Comparison of ENCODE assay signal across 8 cellular contexts in the genomic region with DNA sequence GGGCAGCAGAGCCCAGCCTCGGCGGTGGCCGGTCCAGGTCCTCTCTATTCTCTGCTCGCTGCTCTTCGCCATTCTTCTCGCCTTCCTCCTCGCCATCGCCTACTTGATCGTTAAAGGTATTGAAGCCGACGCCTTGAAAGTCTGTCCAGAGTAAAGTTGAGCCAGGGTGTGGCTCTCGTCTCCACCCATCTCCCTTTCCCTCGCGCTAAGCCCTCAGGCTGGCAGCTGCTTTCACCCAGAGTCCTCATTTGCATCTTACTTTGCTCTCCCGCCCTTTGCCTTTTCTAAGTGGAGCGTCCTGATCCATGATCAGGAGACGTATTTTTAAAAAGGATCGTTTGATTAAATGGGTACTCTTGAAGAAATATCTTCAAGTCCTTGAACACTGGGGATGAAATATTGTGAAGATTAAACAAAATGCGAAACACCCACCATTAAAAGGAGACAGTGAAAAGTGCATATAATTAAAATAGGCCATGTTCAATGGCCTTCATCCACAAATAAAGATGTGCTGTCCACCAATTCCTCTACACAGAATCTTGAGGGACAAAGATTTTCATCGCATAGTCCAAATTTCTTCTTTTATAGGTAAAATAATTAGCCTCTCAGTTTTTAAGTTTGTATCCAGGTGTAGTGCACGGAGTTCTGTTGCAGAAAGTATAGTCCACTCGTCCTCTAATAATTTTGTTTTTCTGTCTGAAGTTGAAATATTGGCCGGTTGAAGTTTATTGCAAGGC. TPM values are rescaled to one million over a fixed set of nuclear protein-coding genes. Genes with fewer than 3 reads are reported as not detected.
DNase-seq lines count a peak whose midpoint lies in the region; ATAC-seq and TF ChIP-seq lines count a peak whose summit lies in the region.

No MANE protein-coding gene starts in this region.

- peaks cover 26 to 55% (median 42%) of the 10 kb centered on the region in 11 experiments for H3K36me3 ChIP-seq in BLaER1 treated with 17β-estradiol and CSF1 and Interleukin-3, amounts not matched to agents 10 nM and 100 nM
- H3K36me3 ChIP-seq in esophagus muscularis mucosa (peaks cover 0 to 14% (median 2%) of the 10 kb centered on the region in 4 donors), neural cell (ENCODE audit: insufficient read depth, low read length) (peaks cover 2% of the 10 kb centered on the region)

- TF ChIP-seq RAD21 in neural cell (conservative IDR thresholded peaks at IDR 0.05) = peak; percentile 8

- peaks cover 48% of the 10 kb centered on the region for H3K4me1 Mint-ChIP-seq in T-helper 1 cell treated with Interleukin-12 subunit alpha and Interleukin-12 subunit beta and Interleukin-4 antibody, amounts not matched to agents 30 μg/mL and 1 μg/mL, for 36 hours (ENCODE audit: low read depth)

- H3K27ac ChIP-seq in BLaER1 treated with 17β-estradiol and CSF1 and Interleukin-3, amounts not matched to agents 10 nM and 100 nM = peak overlapping the region; percentile 92 to 99 (median 98)
- peak overlapping the region; percentile 95 to 98 (median 96) for H3K27ac ChIP-seq in esophagus muscularis mucosa (replicated peaks in 1 of 4)
- peak overlapping the region; percentile 99 for H3K27ac ChIP-seq in neural cell (ENCODE audit: low read length)

- H3K4me3 Mint-ChIP-seq in T-helper 1 cell treated with Interleukin-12 subunit alpha and Interleukin-12 subunit beta and Interleukin-4 antibody, amounts not matched to agents 30 μg/mL and 1 μg/mL, for 36 hours = peak overlapping the region; percentile 99

- peaks cover 24 to 45% (median 36%) of the 10 kb centered on the region in 10 experiments for H3K4me1 ChIP-seq in BLaER1 treated with 17β-estradiol and CSF1 and Interleukin-3, amounts not matched to agents 10 nM and 100 nM
- H3K4me1 ChIP-seq in esophagus muscularis mucosa = peaks cover 31 to 54% (median 52%) of the 10 kb centered on the region in 4 donors

- peak overlapping the region; percentile 75 to 94 (median 85) for H3K4me2 ChIP-seq in BLaER1 treated with 17β-estradiol and CSF1 and Interleukin-3, amounts not matched to agents 10 nM and 100 nM
- peak overlapping the region; percentile 94 for H3K4me2 ChIP-seq in neural cell (ENCODE audit: low read length)

- no peaks in the 10 kb centered on the region for H3K9me3 Mint-ChIP-seq in T-helper 1 cell treated with Interleukin-12 subunit alpha and Interleukin-12 subunit beta and Interleukin-4 antibody, amounts not matched to agents 30 μg/mL and 1 μg/mL, for 36 hours

- peak; percentile 47 for DNase-seq in NCI-H1694 (lab: John Stamatoyannopoulos, UW)
- DNase-seq in esophagus muscularis mucosa (ENCODE audit: extremely low spot score) = no peak
- DNase-seq in occipital lobe (lab: John Stamatoyannopoulos, UW) = no peak

- WGBS in esophagus muscularis mucosa = 5% methylated on average over 20 of the region's 23 CpGs

- no peaks in the 10 kb centered on the region for H3K9me2 ChIP-seq in neural cell (ENCODE audit: insufficient read depth, low read length)

- TF ChIP-seq EP300 in esophagus muscularis mucosa (IDR thresholded peaks at IDR 0.05) (no peak), neural cell (conservative IDR thresholded peaks at IDR 0.05; ENCODE audit: poor library complexity, severe bottlenecking) (no peak)

- no peak for TF ChIP-seq POLR2A in esophagus muscularis mucosa (IDR thresholded peaks at IDR 0.05; ENCODE audit: low read depth)

- no peaks in the 10 kb centered on the region for H3K9me3 ChIP-seq in BLaER1 treated with 17β-estradiol and CSF1 and Interleukin-3, amounts not matched to agents 10 nM and 100 nM (replicated peaks in 1 of 11)
- no peaks in the 10 kb centered on the region for H3K9me3 ChIP-seq in esophagus muscularis mucosa
- H3K9me3 ChIP-seq in neural cell (ENCODE audit: low read length) = no peaks in the 10 kb centered on the region

- TF ChIP-seq CTCF in esophagus muscularis mucosa (IDR thresholded peaks at IDR 0.05) = no peak
- no peak for TF ChIP-seq CTCF in neural cell (IDR thresholded peaks at IDR 0.05; ENCODE audit: poor library complexity, severe bottlenecking)

- H3F3A ChIP-seq in neural cell (ENCODE audit: insufficient read depth, low read length, poor library complexity, severe bottlenecking) = no peaks in the 10 kb centered on the region

- H3K36me3 Mint-ChIP-seq in T-helper 1 cell treated with Interleukin-12 subunit alpha and Interleukin-12 subunit beta and Interleukin-4 antibody, amounts not matched to agents 30 μg/mL and 1 μg/mL, for 36 hours (ENCODE audit: low read depth) = peaks cover 23% of the 10 kb centered on the region

- H3K27me3 ChIP-seq in BLaER1 treated with 17β-estradiol and CSF1 and Interleukin-3, amounts not matched to agents 10 nM and 100 nM = no peaks in the 10 kb centered on the region
- H3K27me3 ChIP-seq in esophagus muscularis mucosa (no peaks in the 10 kb centered on the region), neural cell (ENCODE audit: insufficient read depth, low read depth, low read length) (no peaks in the 10 kb centered on the region)

- H4K20me1 ChIP-seq in BLaER1 treated with 17β-estradiol and CSF1 and Interleukin-3, amounts not matched to agents 10 nM and 100 nM = peaks cover 20 to 48% (median 28%) of the 10 kb centered on the region in 11 experiments; a peak in 21 of 22 replicates
- no peaks in the 10 kb centered on the region for H4K20me1 ChIP-seq in neural cell (ENCODE audit: insufficient read depth)

- ATAC-seq in GM18520 (IDR thresholded peaks at IDR 0.05; ENCODE audit: unreplicated experiment) (peak; percentile 17), HG02981 (IDR thresholded peaks at IDR 0.05; ENCODE audit: unreplicated experiment) (peak; percentile 20)

- H3K27ac Mint-ChIP-seq in T-helper 1 cell treated with Interleukin-12 subunit alpha and Interleukin-12 subunit beta and Interleukin-4 antibody, amounts not matched to agents 30 μg/mL and 1 μg/mL, for 36 hours = peak overlapping the region; percentile 96

- no peaks in the 10 kb centered on the region for H3K27me3 Mint-ChIP-seq in T-helper 1 cell treated with Interleukin-12 subunit alpha and Interleukin-12 subunit beta and Interleukin-4 antibody, amounts not matched to agents 30 μg/mL and 1 μg/mL, for 36 hours (ENCODE audit: low read depth)

- peak overlapping the region; percentile 71 to 94 (median 82) for H3K4me3 ChIP-seq in BLaER1 treated with 17β-estradiol and CSF1 and Interleukin-3, amounts not matched to agents 10 nM and 100 nM
- H3K4me3 ChIP-seq in esophagus muscularis mucosa = peak overlapping the region; percentile 83 to 96 (median 88)
- H3K4me3 ChIP-seq in neural cell (ENCODE audit: low read length) = peak overlapping the region; percentile 84

- H3K79me2 ChIP-seq in neural cell (replicated peaks; ENCODE audit: insufficient read depth, low read length) = peaks cover 65% of the 10 kb centered on the region

- intact Hi-C loops in esophagus muscularis mucosa (cut with DNase I) = no loop called here

- peak overlapping the region; percentile 92 for H2AFZ ChIP-seq in neural cell (ENCODE audit: low read depth, low read length)

- H3K9ac ChIP-seq in BLaER1 treated with 17β-estradiol and CSF1 and Interleukin-3, amounts not matched to agents 10 nM and 100 nM = peak overlapping the region; percentile 90 to 98 (median 97)
- H3K9ac ChIP-seq in neural cell (ENCODE audit: low read length) = peak overlapping the region; percentile 94

TF ChIP-seq in neural cell, 6 proteins besides CTCF, POLR2A, EP300 and RAD21:
- no peak for TF ChIP-seq EZH2 (IDR thresholded peaks at IDR 0.05; ENCODE audit: borderline replicate concordance, insufficient read depth, low read length, poor library complexity, severe bottlenecking)
- TF ChIP-seq, protein P1, sequence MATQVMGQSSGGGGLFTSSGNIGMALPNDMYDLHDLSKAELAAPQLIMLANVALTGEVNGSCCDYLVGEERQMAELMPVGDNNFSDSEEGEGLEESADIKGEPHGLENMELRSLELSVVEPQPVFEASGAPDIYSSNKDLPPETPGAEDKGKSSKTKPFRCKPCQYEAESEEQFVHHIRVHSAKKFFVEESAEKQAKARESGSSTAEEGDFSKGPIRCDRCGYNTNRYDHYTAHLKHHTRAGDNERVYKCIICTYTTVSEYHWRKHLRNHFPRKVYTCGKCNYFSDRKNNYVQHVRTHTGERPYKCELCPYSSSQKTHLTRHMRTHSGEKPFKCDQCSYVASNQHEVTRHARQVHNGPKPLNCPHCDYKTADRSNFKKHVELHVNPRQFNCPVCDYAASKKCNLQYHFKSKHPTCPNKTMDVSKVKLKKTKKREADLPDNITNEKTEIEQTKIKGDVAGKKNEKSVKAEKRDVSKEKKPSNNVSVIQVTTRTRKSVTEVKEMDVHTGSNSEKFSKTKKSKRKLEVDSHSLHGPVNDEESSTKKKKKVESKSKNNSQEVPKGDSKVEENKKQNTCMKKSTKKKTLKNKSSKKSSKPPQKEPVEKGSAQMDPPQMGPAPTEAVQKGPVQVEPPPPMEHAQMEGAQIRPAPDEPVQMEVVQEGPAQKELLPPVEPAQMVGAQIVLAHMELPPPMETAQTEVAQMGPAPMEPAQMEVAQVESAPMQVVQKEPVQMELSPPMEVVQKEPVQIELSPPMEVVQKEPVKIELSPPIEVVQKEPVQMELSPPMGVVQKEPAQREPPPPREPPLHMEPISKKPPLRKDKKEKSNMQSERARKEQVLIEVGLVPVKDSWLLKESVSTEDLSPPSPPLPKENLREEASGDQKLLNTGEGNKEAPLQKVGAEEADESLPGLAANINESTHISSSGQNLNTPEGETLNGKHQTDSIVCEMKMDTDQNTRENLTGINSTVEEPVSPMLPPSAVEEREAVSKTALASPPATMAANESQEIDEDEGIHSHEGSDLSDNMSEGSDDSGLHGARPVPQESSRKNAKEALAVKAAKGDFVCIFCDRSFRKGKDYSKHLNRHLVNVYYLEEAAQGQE (IDR thresholded peaks at IDR 0.05; ENCODE audit: borderline replicate concordance) = no peak
- no peak for TF ChIP-seq MXI1 (conservative IDR thresholded peaks at IDR 0.05; ENCODE audit: poor library complexity, severe bottlenecking)
- TF ChIP-seq SMC3 (conservative IDR thresholded peaks at IDR 0.05; ENCODE audit: poor library complexity) = no peak
- TF ChIP-seq TAF1 (IDR thresholded peaks at IDR 0.05; ENCODE audit: low read depth) = no peak
- TF ChIP-seq POLR2AphosphoS5 (IDR thresholded peaks at IDR 0.05) = no peak
TF ChIP-seq in neural cell: peak in this region for 0.

RNA-seq across cellular contexts. Expression of a gene that starts 0.7 kb away (rescaled TPM):
- total RNA-seq in esophagus muscularis mucosa (10 to 100 TPM in 2 of 4 donors, 1 to 10 TPM in 2; 6.5 to 20.2 (median 12.8) TPM), occipital lobe (38.2 TPM)
- 39.4 and 46.0 TPM in 2 replicates for polyA plus RNA-seq in neural cell
- 58.1 and 69.6 TPM in 2 replicates for polyA minus RNA-seq in neural cell

RNA-seq across cellular contexts. Expression of a gene that starts 1.8 kb away (rescaled TPM):
- 10 to 100 TPM; 46.1 to 66.1 (median 53.2) TPM for total RNA-seq in esophagus muscularis mucosa
- 81.9 and 105 TPM in 2 replicates for polyA plus RNA-seq in neural cell
- 272 and 280 TPM in 2 replicates for polyA minus RNA-seq in neural cell
- total RNA-seq in occipital lobe = 127 TPM
